Comparison of ENCODE assay signal across 1 cellular context in the genomic region with DNA sequence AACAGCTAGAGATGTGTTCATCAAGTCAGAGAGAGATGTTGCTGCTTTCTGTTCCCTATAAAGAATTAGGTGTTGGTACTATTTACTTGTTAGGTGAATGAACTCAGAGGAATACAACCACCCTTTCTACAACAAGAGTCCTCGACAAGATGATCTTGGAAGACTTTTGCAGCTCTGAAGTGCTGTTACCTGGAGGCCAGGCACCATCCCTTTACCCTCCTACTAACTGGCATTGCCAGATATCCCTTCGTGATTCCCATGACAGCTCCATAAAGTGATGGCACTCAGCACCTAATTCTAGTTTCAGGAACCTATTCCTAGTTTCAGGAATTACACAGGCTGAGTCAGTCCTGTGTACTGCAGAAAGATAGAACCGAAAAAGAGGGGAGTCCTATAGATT.
TF ChIP-seq lines count a peak whose summit lies in the region.

No MANE protein-coding gene starts in this region.

TF ChIP-seq in IMR-90, 13 proteins besides CTCF, POLR2A, EP300 and RAD21:
- no peak for TF ChIP-seq CEBPB (IDR thresholded peaks at IDR 0.05; ENCODE audit: low read depth, low read length)
